ENCODE assay signal across 14 cellular contexts in genomic region chrX:65610040-65610439, GRCh38. TPM values are rescaled to one million over a fixed set of nuclear protein-coding genes. Genes with fewer than 3 reads are reported as not detected.
DNase-seq lines count a peak whose midpoint lies in the region; ATAC-seq, FAIRE-seq and TF ChIP-seq lines count a peak whose summit lies in the region.
"Had no signal": no experiment of that assay in that cellular context is flagged by ENCODE, and none has a peak within 500 bp of the region (broad histone marks: within the 10 kb centered on the region; RNA-seq: fewer than 3 reads in every experiment).

No MANE protein-coding gene starts in this region.

- no peak overlapping the region for H3K27ac ChIP-seq in SK-N-MC

- H3K9ac ChIP-seq in SK-N-MC (ENCODE audit: insufficient read length), result no peak overlapping the region

- no peaks in the 10 kb centered on the region for H3K36me3 ChIP-seq in SK-N-MC (ENCODE audit: insufficient read depth, low read length)

- no peak for FAIRE-seq in D721Med (lab: Jason Lieb, UNC)

- H3K4me3 Mint-ChIP-seq in activated T-cell treated with anti-CD3 and anti-CD28 coated beads, Interleukin-2, amount 50 U/mL, for 24 hours, result no peak overlapping the region
- H3K4me3 Mint-ChIP-seq in natural killer cell treated with Interleukin-12 subunit alpha and Interleukin-12 subunit beta and Interleukin-15 and Interleukin-18, amount 100 ng/mL, for 72 hours, result peak overlapping the region; percentile 73
- no peak overlapping the region for H3K4me3 Mint-ChIP-seq in mesothelial cell of epicardium
- H3K4me3 Mint-ChIP-seq: activated B cell treated with CpG ODN at 0.5 μM for 24 hours, HFFc6 had no signal

- H3K4me3 ChIP-seq in SK-N-MC, result no peak overlapping the region
- H3K4me3 ChIP-seq: mucosa of descending colon had no signal

- H3K36me3 Mint-ChIP-seq in activated T-cell treated with anti-CD3 and anti-CD28 coated beads, Interleukin-2, amount 50 U/mL, for 24 hours (ENCODE audit: low read depth), result no peaks in the 10 kb centered on the region
- H3K36me3 Mint-ChIP-seq in natural killer cell treated with Interleukin-12 subunit alpha and Interleukin-12 subunit beta and Interleukin-15 and Interleukin-18, amount 100 ng/mL, for 72 hours, result peaks cover 3% of the 10 kb centered on the region
- H3K36me3 Mint-ChIP-seq in mesothelial cell of epicardium, result no peaks in the 10 kb centered on the region

- TF ChIP-seq CTCF in mesothelial cell of epicardium (IDR thresholded peaks at IDR 0.05; ENCODE audit: unreplicated experiment) (no peak), D721Med (IDR thresholded peaks at IDR 0.05; ENCODE audit: insufficient read depth, missing control alignments) (no peak)

- ATAC-seq in natural killer cell treated with Interleukin-12 subunit alpha and Interleukin-12 subunit beta and Interleukin-15 and Interleukin-18, amount 100 ng/mL, for 72 hours, result peak in 1 of 2 donors; percentile 79
- ATAC-seq: mucosa of descending colon had no signal

- peak overlapping the region; percentile 44 for H3K27ac Mint-ChIP-seq in activated T-cell treated with anti-CD3 and anti-CD28 coated beads, Interleukin-2, amount 50 U/mL, for 24 hours
- H3K27ac Mint-ChIP-seq in natural killer cell treated with Interleukin-12 subunit alpha and Interleukin-12 subunit beta and Interleukin-15 and Interleukin-18, amount 100 ng/mL, for 72 hours, result peak overlapping the region; percentile 87 to 89
- no peak overlapping the region for H3K27ac Mint-ChIP-seq in mesothelial cell of epicardium
- H3K27ac Mint-ChIP-seq: activated B cell treated with CpG ODN at 0.5 μM for 24 hours, HFFc6 had no signal

- H3K4me1 Mint-ChIP-seq in activated T-cell treated with anti-CD3 and anti-CD28 coated beads, Interleukin-2, amount 50 U/mL, for 24 hours (ENCODE audit: low read depth), result peaks cover 51% of the 10 kb centered on the region
- H3K4me1 Mint-ChIP-seq in natural killer cell treated with Interleukin-12 subunit alpha and Interleukin-12 subunit beta and Interleukin-15 and Interleukin-18, amount 100 ng/mL, for 72 hours (ENCODE audit: low read depth in 2 of 2), result peaks cover 37 to 54% of the 10 kb centered on the region in 2 donors
- H3K4me1 Mint-ChIP-seq in mesothelial cell of epicardium, result no peaks in the 10 kb centered on the region

- H3K9me3 ChIP-seq in SK-N-MC (ENCODE audit: low read depth, low read length), result no peaks in the 10 kb centered on the region
- H3K9me3 ChIP-seq: mucosa of descending colon had no signal

- H3K27me3 Mint-ChIP-seq in activated T-cell treated with anti-CD3 and anti-CD28 coated beads, Interleukin-2, amount 50 U/mL, for 24 hours, result peaks cover 9% of the 10 kb centered on the region
- H3K27me3 Mint-ChIP-seq in natural killer cell treated with Interleukin-12 subunit alpha and Interleukin-12 subunit beta and Interleukin-15 and Interleukin-18, amount 100 ng/mL, for 72 hours, result peaks cover 0 to 2% of the 10 kb centered on the region in 2 donors
- no peaks in the 10 kb centered on the region for H3K27me3 Mint-ChIP-seq in mesothelial cell of epicardium (ENCODE audit: low read depth)
- H3K27me3 Mint-ChIP-seq: activated B cell treated with CpG ODN at 0.5 μM for 24 hours had no signal

- no peaks in the 10 kb centered on the region for H3K9me3 Mint-ChIP-seq in activated T-cell treated with anti-CD3 and anti-CD28 coated beads, Interleukin-2, amount 50 U/mL, for 24 hours
- peaks cover 7% of the 10 kb centered on the region for H3K9me3 Mint-ChIP-seq in natural killer cell treated with Interleukin-12 subunit alpha and Interleukin-12 subunit beta and Interleukin-15 and Interleukin-18, amount 100 ng/mL, for 72 hours
- peaks cover 30% of the 10 kb centered on the region for H3K9me3 Mint-ChIP-seq in mesothelial cell of epicardium
- H3K9me3 Mint-ChIP-seq: activated B cell treated with CpG ODN at 0.5 μM for 24 hours, HFFc6 had no signal

- DNase-seq in activated T-cell treated with anti-CD3 and anti-CD28 coated beads, Interleukin-2, amount 50 U/mL, for 24 hours, result no peak
- no peak for DNase-seq in activated T-cell treated with anti-CD3 and anti-CD28 coated beads, Interleukin-2, amount 50 U/mL, for 48 hours
- DNase-seq in SK-N-MC (ENCODE audit: low read depth, low spot score) (peak; percentile 55), fibroblast of gingiva (ENCODE audit: low read depth) (peak; percentile 15), inferior parietal cortex (ENCODE audit: extremely low spot score) (no peak), mesothelial cell of epicardium (ENCODE audit: low spot score in 2 of 2, unreplicated experiment in 2 of 2) (no peak), D721Med (ENCODE audit: insufficient read length, low spot score) (no peak)
- DNase-seq in natural killer cell treated with Interleukin-12 subunit alpha and Interleukin-12 subunit beta and Interleukin-15 and Interleukin-18, amount 100 ng/mL, for 72 hours (ENCODE audit: low spot score), result no peak
- DNase-seq: ACHN; activated B cell treated with CpG ODN at 0.5 μM for 24 hours; activated effector memory CD4-positive, alpha-beta T cell treated with Interleukin-2 at 50 U/mL for 16 hours; HFFc6; mucosa of descending colon; NCI-H345 had no signal

RNA-seq across cellular contexts. Expression of gene MSN, which starts 57.4 kb away (rescaled TPM):
- total RNA-seq in natural killer cell treated with Interleukin-12 subunit alpha and Interleukin-12 subunit beta and Interleukin-15 and Interleukin-18, amount 100 ng/mL, for 72 hours, result 100 to 1,000 TPM; 392 to 703 TPM
- total RNA-seq in mesothelial cell of epicardium, result 87.8 to 91.2 TPM (median 88.4 TPM) in 3 replicates

Comparison
In these comparisons a context has a peak if more than half of its experiments do, and no peak if none do; other contexts are left out.
1. DNase-seq: peak in SK-N-MC (single experiment) and fibroblast of gingiva (single experiment); none in activated T-cell treated with anti-CD3 and anti-CD28 coated beads, Interleukin-2, amount 50 U/mL, for 24 hours (single experiment), activated T-cell treated with anti-CD3 and anti-CD28 coated beads, Interleukin-2, amount 50 U/mL, for 48 hours (0 of 2), natural killer cell treated with Interleukin-12 subunit alpha and Interleukin-12 subunit beta and Interleukin-15 and Interleukin-18, amount 100 ng/mL, for 72 hours (single experiment), inferior parietal cortex (single experiment), mesothelial cell of epicardium (0 of 2) and D721Med (single experiment).